ENCODE assay signal across 24 cellular contexts in the genomic region with DNA sequence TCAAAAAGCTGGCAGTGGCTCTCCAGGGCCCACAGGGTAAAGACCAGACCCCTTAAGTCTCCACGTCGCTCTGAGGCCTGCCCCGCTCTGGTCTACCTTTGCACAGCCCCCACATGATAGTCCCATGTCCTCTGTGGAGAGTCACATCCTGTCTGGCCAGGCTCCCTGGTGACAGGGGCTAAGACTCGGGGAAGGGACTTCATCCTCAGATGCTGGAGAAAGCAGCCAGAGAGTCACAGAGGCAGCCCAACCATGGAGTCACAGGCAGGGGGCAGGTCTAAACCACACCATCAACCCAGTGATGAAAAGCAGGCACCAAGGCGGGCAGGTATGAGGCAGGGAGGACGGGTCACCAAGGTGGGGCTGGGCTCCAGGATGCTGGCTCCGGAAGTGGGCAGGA.
DNase-seq lines count a peak whose midpoint lies in the region; ATAC-seq, FAIRE-seq and TF ChIP-seq lines count a peak whose summit lies in the region.
"Had no signal": no experiment of that assay in that cellular context is flagged by ENCODE, and none has a peak within 500 bp of the region (broad histone marks: within the 10 kb centered on the region; RNA-seq: fewer than 3 reads in every experiment).

No MANE protein-coding gene starts in this region.

- H3K9ac ChIP-seq in K562 (ENCODE audit: insufficient read depth in 1 of 2, low read depth in 2 of 2, low read length in 2 of 2): 0 out of 4 replicates have a peak overlapping the region, but pooled peaks of 1 of the 2 experiments have one; percentile 26
- H3K9ac ChIP-seq: GM23248 had no signal

- H3K27ac ChIP-seq in HEK293 (ENCODE audit: extremely low read depth, low read depth, low read length) (no peak overlapping the region), K562 (ENCODE audit: extremely low read depth, low read depth, low read length) (no peak overlapping the region), substantia nigra (ENCODE audit: low read depth, low read length, poor library complexity, severe bottlenecking) (peak overlapping the region; percentile 35)
- H3K27ac ChIP-seq: GM23248, SJSA1 had no signal

- H3K4me2 ChIP-seq in K562 (ENCODE audit: insufficient read depth, low read length): no peak overlapping the region

- H4K20me1 ChIP-seq in K562 (replicated peaks; ENCODE audit: control insufficient read depth, insufficient read depth, low read length): no peaks in the 10 kb centered on the region

- H2AFZ ChIP-seq in K562 (ENCODE audit: low read depth, low read length): no peak overlapping the region
- H2AFZ ChIP-seq: GM23248 had no signal

- in situ Hi-C loops in K562 (cut with MboI): no loop called here

- 85% methylated on average over 7 of the region's 7 CpGs for WGBS in K562 (ENCODE audit: insufficient coverage, low coverage, missing lambda C conversion rate)

- TF ChIP-seq CTCF in HEK293 (tag by site-specific recombination; IDR thresholded peaks at IDR 0.05) (no peak), K562 (IDR thresholded peaks at IDR 0.05 in 2 of 3, conservative IDR thresholded peaks at IDR 0.05 in 1 of 3; ENCODE audit: insufficient read depth in 2 of 3, low read depth in 1 of 3, low read length in 3 of 3) (peak in 1 of 3 experiments; percentile 10; a peak in 1 of 6 replicates)

- ATAC-seq in K562 (no peak), left colon (peak; percentile 30), HG03175 (IDR thresholded peaks at IDR 0.05; ENCODE audit: unreplicated experiment) (no peak), GM21367 (IDR thresholded peaks at IDR 0.05; ENCODE audit: unreplicated experiment) (no peak)
- ATAC-seq: PC-3 had no signal

- H3K36me3 ChIP-seq in HEK293 (ENCODE audit: control insufficient read depth in 2 of 2, insufficient read depth in 1 of 2, low read length in 2 of 2) (no peaks in the 10 kb centered on the region), K562 (ENCODE audit: control insufficient read depth, insufficient read depth, low read length) (no peaks in the 10 kb centered on the region; the same call in 2 of the 3 replicates)
- H3K36me3 ChIP-seq: BE2C, SJSA1 had no signal

- no peak for TF ChIP-seq RAD21 in K562 (CRISPR knock-in tag; conservative IDR thresholded peaks at IDR 0.05 in 1 of 2, IDR thresholded peaks at IDR 0.05 in 1 of 2)

- TF ChIP-seq POLR2A in K562 (conservative IDR thresholded peaks at IDR 0.05): no peak

- DNase-seq in K562 (ENCODE audit: extremely low read depth in 1 of 4, low spot score in 3 of 4) (no peak), left colon (no peak), substantia nigra (lab: John Stamatoyannopoulos, UW) (no peak), DMS153 (lab: John Stamatoyannopoulos, UW) (no peak)
- DNase-seq: BE2C; CD8-positive, alpha-beta memory T cell; DND-41; GM23248; HCEC 1CT; KBM-7; MV-4-11; NCI-H1105; NCI-H1436 treated with DMSO at 0.1 percent for 48 hours; NCI-H187 treated with DMSO at 0.1 percent for 48 hours; NCI-H524; NCI-H82; NK-92 treated with Interleukin-12 subunit alpha and Interleukin-12 subunit beta, amount 100 ng/mL, for 24 hours; PC-3; Right ventricle myocardium superior had no signal

- H3K79me2 ChIP-seq in K562 (ENCODE audit: control insufficient read depth, insufficient read depth, low read length): no peaks in the 10 kb centered on the region

- no peaks in the 10 kb centered on the region for H3K27me3 ChIP-seq in K562 (ENCODE audit: control insufficient read depth in 2 of 2, insufficient read depth in 2 of 2, low read length in 2 of 2)
- H3K27me3 ChIP-seq: BE2C, SJSA1 had no signal

- H3K4me1 ChIP-seq in HEK293 (ENCODE audit: control insufficient read depth, insufficient read depth, low read length): peaks cover 11% of the 10 kb centered on the region; the same call in 1 of the 2 replicates
- H3K4me1 ChIP-seq in K562 (replicated peaks in 1 of 2; ENCODE audit: control insufficient read depth in 2 of 2, insufficient read depth in 2 of 2, low read length in 2 of 2): peaks cover 48 to 63% of the 10 kb centered on the region in 2 experiments
- H3K4me1 ChIP-seq: BE2C had no signal

- H3K4me3 ChIP-seq in HEK293 (ENCODE audit: low read depth, low read length): no peak overlapping the region
- no peak overlapping the region for H3K4me3 ChIP-seq in K562
- H3K4me3 ChIP-seq: GM23248, SJSA1 had no signal

- peaks cover 3% of the 10 kb centered on the region for H3K9me1 ChIP-seq in K562 (ENCODE audit: control insufficient read depth, insufficient read depth, low read length)

- no TSS peak for BruUV-seq in K562 (replicated peaks; lab: Mats Ljungman, UMichigan)

- no peak for FAIRE-seq in K562 (lab: Jason Lieb, UNC)
- FAIRE-seq: GM18507 had no signal

- intact Hi-C loops in K562 (cut with micrococcal nuclease) (no loop called here), left colon (cut with DNase I, micrococcal nuclease) (no loop called here)

- H3K9me3 ChIP-seq in HEK293 (ENCODE audit: control insufficient read depth, insufficient read depth, low read depth, low read length): no peaks in the 10 kb centered on the region
- no peaks in the 10 kb centered on the region for H3K9me3 ChIP-seq in K562 (replicated peaks; ENCODE audit: control insufficient read depth, insufficient read depth, low read depth, low read length)
- H3K9me3 ChIP-seq: BE2C, SJSA1 had no signal

- POLR2A ChIA-PET in HEK293 (lab: Yijun Ruan, JAX): no interaction called here
- POLR2A ChIA-PET in K562 (lab: Yijun Ruan, JAX): interaction anchor here (1.0 to 1.3 kb wide), 2 partner anchors 9 to 28 kb away, joined by 3 read pairs; no protein-coding TSS in a partner anchor

- TF ChIP-seq EP300 in K562 (IDR thresholded peaks at IDR 0.05; ENCODE audit: low read length): no peak

- CTCF ChIA-PET in HEK293 (lab: Yijun Ruan, JAX) (interaction anchor here (0.7 to 0.9 kb wide), 2 partner anchors 16 to 1556 kb away, joined by 3 read pairs; no protein-coding TSS in a partner anchor), K562 (lab: Yijun Ruan, JAX; ENCODE audit: low intra/inter-chr PET ratio) (no interaction called here)

TF ChIP-seq in HEK293, 187 proteins besides CTCF, POLR2A, EP300 and RAD21:
- no peak for TF ChIP-seq GLIS1 (tag by site-specific recombination; IDR thresholded peaks at IDR 0.05)
- TF ChIP-seq ZNF449 (tag by site-specific recombination; IDR thresholded peaks at IDR 0.05): 0 out of 2 replicates have a peak, but pooled peaks have one; percentile 57
TF ChIP-seq in HEK293: peak in this region for 1.

TF ChIP-seq in K562, 482 proteins besides CTCF, POLR2A, EP300 and RAD21:
- peak; percentile 65 for TF ChIP-seq WHSC1 (IDR thresholded peaks at IDR 0.05; ENCODE audit: low read length)
- no peak for TF ChIP-seq HDAC1 (IDR thresholded peaks at IDR 0.05)
- no peak for TF ChIP-seq ZNF280A (IDR thresholded peaks at IDR 0.05; ENCODE audit: low read depth, partially characterized antibody)

Comparison
In these comparisons a context has a peak if more than half of its experiments do, and no peak if none do; other contexts are left out.
1. Of the 44 proteins assayed by ChIP-seq in both K562 and HEK293: peak only in K562: none; only in HEK293: ZNF449; in both: none; in neither: 42; mixed calls (peak in some experiments, not most) for 1.